18 cellular contexts compared by ENCODE assay signal in genomic region chr18:24990548-24991219, GRCh38.
A peak's percentile ranks its signal among the peaks of the same experiment; 100 is the strongest.
DNase-seq lines count a peak whose midpoint lies in the region; ATAC-seq and TF ChIP-seq lines count a peak whose summit lies in the region.
"Had no signal": no experiment of that assay in that cellular context is flagged by ENCODE, and none has a peak within 500 bp of the region (broad histone marks: within the 10 kb centered on the region; RNA-seq: fewer than 3 reads in every experiment).

No MANE protein-coding gene starts in this region.

- no peak for DNase-seq in right cardiac atrium
- DNase-seq in Right ventricle myocardium inferior (ENCODE audit: missing footprints) = no peak
- DNase-seq in lung microvascular endothelial cell (ENCODE audit: low read depth in 2 of 2) = peak; percentile 15 to 70
- DNase-seq in psoas muscle = no peak
- no peak for DNase-seq in AG08395 (ENCODE audit: low spot score)
- DNase-seq: DMS53, GF-D8, H7, MG63, NCI-H1694 treated with DMSO at 0.1 percent for 48 hours, NCI-H446, NCI-H526, OCI-M1, SHP77 treated with DMSO at 0.1 percent for 48 hours had no signal

- H3K4me3 ChIP-seq in right cardiac atrium (ENCODE audit: low read length) (no peak overlapping the region), psoas muscle (peak overlapping the region; percentile 36)
- H3K4me3 ChIP-seq: K562, MG63, SK-N-MC had no signal

- H3K9me3 ChIP-seq in right cardiac atrium (ENCODE audit: control insufficient read depth, low read length) (no peaks in the 10 kb centered on the region), psoas muscle (no peaks in the 10 kb centered on the region)
- H3K9me3 ChIP-seq: MG63 had no signal

- ATAC-seq in right cardiac atrium = peak; percentile 77 to 80
- ATAC-seq in Right ventricle myocardium inferior = no peak
- no peak for ATAC-seq in psoas muscle
- ATAC-seq in GM19328 (IDR thresholded peaks at IDR 0.05; ENCODE audit: unreplicated experiment) = no peak
- ATAC-seq in GM19397 (IDR thresholded peaks at IDR 0.05; ENCODE audit: unreplicated experiment) = no peak

- peaks cover 3% of the 10 kb centered on the region for H3K4me1 ChIP-seq in right cardiac atrium (ENCODE audit: control insufficient read depth, insufficient read depth, low read length)
- peaks cover 47% of the 10 kb centered on the region for H3K4me1 ChIP-seq in psoas muscle

- WGBS in right cardiac atrium = 53% methylated on average over 10 of the region's 10 CpGs
- 53 to 66% (median 56%) methylated on average over 10 of the region's 10 CpGs for WGBS in psoas muscle, 3 donors

- no peaks in the 10 kb centered on the region for H3K27me3 ChIP-seq in right cardiac atrium (ENCODE audit: control insufficient read depth, insufficient read depth)
- no peaks in the 10 kb centered on the region for H3K27me3 ChIP-seq in psoas muscle (ENCODE audit: insufficient read depth in 3 of 3, low read length in 2 of 3)
- H3K27me3 ChIP-seq: MG63 had no signal

- TF ChIP-seq CTCF in psoas muscle (IDR thresholded peaks at IDR 0.05) = no peak

- intact Hi-C loops in right cardiac atrium (cut with DNase I) = no loop called here
- intact Hi-C loops in Right ventricle myocardium inferior (cut with DNase I) = no loop called here
- intact Hi-C loops in psoas muscle (cut with DNase I) = loop anchor here in 1 of 2 donors (5.0 to 10.0 kb wide), 2 partner anchors 242 to 474 kb away; no protein-coding TSS in a partner anchor

- H3K36me3 ChIP-seq in psoas muscle (ENCODE audit: insufficient read depth in 1 of 2, low read depth in 1 of 2) = no peaks in the 10 kb centered on the region
- H3K36me3 ChIP-seq: MG63 had no signal

- H3K27ac ChIP-seq in right cardiac atrium (ENCODE audit: low read length) = peak overlapping the region; percentile 66
- H3K27ac ChIP-seq in psoas muscle = peak overlapping the region; percentile 60
- H3K27ac ChIP-seq: SK-N-MC had no signal

Comparison
In these comparisons a context has a peak if more than half of its experiments do, and no peak if none do; other contexts are left out.
1. ATAC-seq: peak in right cardiac atrium (2 of 2); none in Right ventricle myocardium inferior (single experiment), psoas muscle (0 of 4), GM19328 (single experiment) and GM19397 (single experiment).
2. DNase-seq: peak in lung microvascular endothelial cell (2 of 2); none in right cardiac atrium (0 of 3), Right ventricle myocardium inferior (single experiment), psoas muscle (0 of 2) and AG08395 (single experiment).